13 cellular contexts compared by ENCODE assay signal in the genomic region with DNA sequence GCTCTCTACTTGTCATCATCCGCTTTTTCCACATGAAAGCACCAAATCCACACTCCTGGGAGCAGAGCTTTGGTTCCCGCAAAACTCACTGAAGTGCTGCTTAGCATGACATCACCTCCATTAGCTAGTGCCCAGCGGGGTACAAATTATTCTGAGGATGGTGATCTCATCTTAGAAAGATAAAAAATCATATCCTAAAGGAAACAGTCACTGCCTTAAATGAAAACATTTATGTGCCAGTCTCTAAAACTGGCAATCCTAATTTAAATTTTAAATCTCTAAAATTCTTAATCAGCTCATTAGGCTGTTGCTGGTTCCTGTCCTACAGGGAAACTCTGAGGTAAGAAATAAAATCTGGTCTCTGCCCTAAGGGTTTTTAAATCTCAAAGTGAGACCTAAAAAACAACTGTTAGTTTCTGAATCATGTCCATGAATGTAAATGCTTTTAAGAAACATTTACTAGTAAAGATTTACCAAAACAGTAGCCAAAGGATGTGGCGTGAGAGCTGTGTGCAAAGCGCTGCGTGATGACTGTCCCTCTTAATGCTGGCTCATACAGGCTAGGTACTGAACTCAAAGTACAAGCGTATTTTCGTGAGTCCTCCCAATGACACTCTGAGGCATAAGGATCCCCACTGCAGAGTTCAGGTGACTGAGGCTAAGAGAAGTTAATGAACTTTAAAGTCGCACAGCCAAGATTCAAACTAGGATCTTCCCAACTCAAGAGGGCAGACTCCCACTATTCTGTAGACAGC. TPM values are rescaled to one million over a fixed set of nuclear protein-coding genes. Genes with fewer than 3 reads are reported as not detected.
A peak's percentile ranks its signal among the peaks of the same experiment; 100 is the strongest.
DNase-seq lines count a peak whose midpoint lies in the region; ATAC-seq and TF ChIP-seq lines count a peak whose summit lies in the region.
"Had no signal": no experiment of that assay in that cellular context is flagged by ENCODE, and none has a peak within 500 bp of the region (broad histone marks: within the 10 kb centered on the region; RNA-seq: fewer than 3 reads in every experiment).

No MANE protein-coding gene starts in this region.

- no peak overlapping the region for H3K4me3 ChIP-seq in choroid plexus epithelial cell (ENCODE audit: low read depth, low read length)
- H3K4me3 ChIP-seq: BLaER1 treated with 17β-estradiol and CSF1 and Interleukin-3, amounts not matched to agents 10 nM and 100 nM; lung had no signal

- peak overlapping the region; percentile 58 for H3K27ac Mint-ChIP-seq in activated T-cell treated with anti-CD3 and anti-CD28 coated beads, Interleukin-2, amount 50 U/mL, for 24 hours

- H3K9me3 Mint-ChIP-seq in activated T-cell treated with anti-CD3 and anti-CD28 coated beads, Interleukin-2, amount 50 U/mL, for 24 hours, result no peaks in the 10 kb centered on the region

- H3K27me3 Mint-ChIP-seq in activated T-cell treated with anti-CD3 and anti-CD28 coated beads, Interleukin-2, amount 50 U/mL, for 24 hours, result no peaks in the 10 kb centered on the region

- TF ChIP-seq CTCF in choroid plexus epithelial cell (conservative IDR thresholded peaks at IDR 0.05; ENCODE audit: low read depth, low read length), result no peak

- no peak for DNase-seq in activated T-cell treated with anti-CD3 and anti-CD28 coated beads, Interleukin-2, amount 50 U/mL, for 24 hours
- no peak for DNase-seq in activated T-cell treated with anti-CD3 and anti-CD28 coated beads, Interleukin-2, amount 50 U/mL, for 1 hour
- DNase-seq in NCI-H226 (peak; percentile 14), choroid plexus epithelial cell (ENCODE audit: low read depth) (peak; percentile 67), renal cortical epithelial cell (ENCODE audit: low read depth) (peak; percentile 86)
- DNase-seq: activated gamma-delta T cell treated with Interleukin-2 at 50 U/mL for 16 hours, NCI-H446 treated with DMSO at 0.1 percent for 48 hours had no signal

- ATAC-seq in GM18520 (IDR thresholded peaks at IDR 0.05; ENCODE audit: unreplicated experiment), result no peak
- ATAC-seq in GM19324 (IDR thresholded peaks at IDR 0.05; ENCODE audit: low FRiP score, unreplicated experiment), result no peak
- no peak for ATAC-seq in HG02763 (IDR thresholded peaks at IDR 0.05; ENCODE audit: unreplicated experiment)
- ATAC-seq: esophagus mucosa had no signal

- no peak overlapping the region for H3K4me3 Mint-ChIP-seq in activated T-cell treated with anti-CD3 and anti-CD28 coated beads, Interleukin-2, amount 50 U/mL, for 24 hours

- H3K36me3 Mint-ChIP-seq in activated T-cell treated with anti-CD3 and anti-CD28 coated beads, Interleukin-2, amount 50 U/mL, for 24 hours (ENCODE audit: low read depth), result peaks cover 82% of the 10 kb centered on the region

- peaks cover 71% of the 10 kb centered on the region for H3K4me1 Mint-ChIP-seq in activated T-cell treated with anti-CD3 and anti-CD28 coated beads, Interleukin-2, amount 50 U/mL, for 24 hours (ENCODE audit: low read depth)

RNA-seq across cellular contexts. Expression of gene CASP3, which starts 4.5 kb away (rescaled TPM):
- total RNA-seq in renal cortical epithelial cell, result 54.8 and 115 TPM in 2 replicates

RNA-seq across cellular contexts. Expression of gene PRIMPOL, which starts 4.8 kb away (rescaled TPM):
- total RNA-seq in renal cortical epithelial cell, result 12.2 and 13.0 TPM in 2 replicates

Comparison
In these comparisons a context has a peak if more than half of its experiments do, and no peak if none do; other contexts are left out.
1. DNase-seq: peak in NCI-H226 (single experiment), choroid plexus epithelial cell (single experiment) and renal cortical epithelial cell (single experiment); none in activated T-cell treated with anti-CD3 and anti-CD28 coated beads, Interleukin-2, amount 50 U/mL, for 24 hours (single experiment) and activated T-cell treated with anti-CD3 and anti-CD28 coated beads, Interleukin-2, amount 50 U/mL, for 1 hour (single experiment).